8 cellular contexts compared by ENCODE assay signal in genomic region chr17:30021708-30022317, GRCh38.
DNase-seq lines count a peak whose midpoint lies in the region; ATAC-seq, FAIRE-seq and TF ChIP-seq lines count a peak whose summit lies in the region.

No MANE protein-coding gene starts in this region.

- peak overlapping the region; percentile 61; the same call in 1 of the 2 replicates for H2AFZ ChIP-seq in SK-N-SH (ENCODE audit: low read depth)

- no peaks in the 10 kb centered on the region for H3K79me2 ChIP-seq in SK-N-SH (ENCODE audit: insufficient read depth)

- H3K27me3 ChIP-seq in MG63 (peaks cover 20% of the 10 kb centered on the region; the same call in 1 of the 2 replicates), SK-N-SH (ENCODE audit: insufficient read depth) (no peaks in the 10 kb centered on the region)

- ATAC-seq in HG03565 (IDR thresholded peaks at IDR 0.05; ENCODE audit: unreplicated experiment), result no peak

- peak; percentile 88 for FAIRE-seq in colon (lab: Jason Lieb, UNC)

- peak; percentile 76 for TF ChIP-seq RAD21 in SK-N-SH (IDR thresholded peaks at IDR 0.05; ENCODE audit: low read length)

- H3K27ac ChIP-seq in SK-N-SH (ENCODE audit: low read depth in 2 of 2, low read length in 1 of 2), result no peak overlapping the region; a peak in 1 of 4 replicates

- no peak overlapping the region for H3K9ac ChIP-seq in SK-N-SH

- POLR2A ChIA-PET in SK-N-SH (lab: Yijun Ruan, JAX), result no interaction called here

- DNase-seq in activated naive CD4-positive, alpha-beta T cell treated with Interleukin-2 at 50 U/mL for 16 hours, result peak; percentile 10
- no peak for DNase-seq in activated naive CD4-positive, alpha-beta T cell (lab: John Stamatoyannopoulos, UW)
- DNase-seq in MG63 (peak; percentile 1), SK-N-SH (peak; percentile 60), medulla oblongata (ENCODE audit: extremely low spot score) (peak; percentile 63), GM19240 (ENCODE audit: insufficient read length, low spot score) (no peak)

- H3K9me3 ChIP-seq in MG63 (peaks cover 3% of the 10 kb centered on the region; the same call in 1 of the 2 replicates), SK-N-SH (no peaks in the 10 kb centered on the region)

- H3F3A ChIP-seq in SK-N-SH (replicated peaks; ENCODE audit: insufficient read depth), result no peaks in the 10 kb centered on the region

- CTCF ChIA-PET in SK-N-SH (lab: Yijun Ruan, JAX), result interaction anchor here (0.6 to 3.0 kb wide), 30 partner anchors 9 to 442 kb away, joined by 3 to 19 read pairs (median 4); partner anchors contain the start of gene EFCAB5

- no peak for TF ChIP-seq EP300 in SK-N-SH (IDR thresholded peaks at IDR 0.05; ENCODE audit: borderline replicate concordance in 1 of 2, low read depth in 1 of 2, low read length in 1 of 2)

- H3K4me3 ChIP-seq in MG63 (no peak overlapping the region), SK-N-SH (ENCODE audit: low read depth in 2 of 2, low read length in 1 of 2) (no peak overlapping the region)

- TF ChIP-seq CTCF in SK-N-SH (IDR thresholded peaks at IDR 0.05), result peak; percentile 88

- H3K36me3 ChIP-seq in MG63 (no peaks in the 10 kb centered on the region), SK-N-SH (replicated peaks in 1 of 2; ENCODE audit: control insufficient read depth in 1 of 2, insufficient read depth in 2 of 2, low read length in 1 of 2) (no peaks in the 10 kb centered on the region)

- H3K4me2 ChIP-seq in SK-N-SH, result no peak overlapping the region

- H3K9me2 ChIP-seq in SK-N-SH, result no peaks in the 10 kb centered on the region

- 26% methylated on average over 4 of the region's 4 CpGs for WGBS in SK-N-SH (ENCODE audit: low lambda C conversion rate)

- no peaks in the 10 kb centered on the region; a peak in 1 of 4 replicates for H3K4me1 ChIP-seq in SK-N-SH (ENCODE audit: control insufficient read depth in 1 of 2, insufficient read depth in 2 of 2, low read depth in 1 of 2, low read length in 1 of 2)

- H4K20me1 ChIP-seq in SK-N-SH (ENCODE audit: insufficient read depth), result no peaks in the 10 kb centered on the region

TF ChIP-seq in SK-N-SH, 30 proteins besides CTCF, POLR2A, EP300 and RAD21:
- TF ChIP-seq CHD2 (IDR thresholded peaks at IDR 0.05; ENCODE audit: low read length, partially characterized antibody) (peak; percentile 41), NRF1 (IDR thresholded peaks at IDR 0.05; ENCODE audit: low read depth, low read length) (no peak), IRF3 (IDR thresholded peaks at IDR 0.05; ENCODE audit: low read depth, low read length) (no peak), PBX3 (IDR thresholded peaks at IDR 0.05) (no peak), SMC3 (IDR thresholded peaks at IDR 0.05; ENCODE audit: low read depth, low read length) (peak; percentile 67; the same call in 1 of the 2 replicates), TEAD4 (IDR thresholded peaks at IDR 0.05; ENCODE audit: borderline replicate concordance, insufficient read depth) (no peak), ELF1 (IDR thresholded peaks at IDR 0.05) (no peak), GABPA (IDR thresholded peaks at IDR 0.05; ENCODE audit: low read depth) (no peak), GATA2 (CRISPR knock-in tag; IDR thresholded peaks at IDR 0.05) (peak; percentile 48; the same call in 1 of the 2 replicates), YY1 (IDR thresholded peaks at IDR 0.05; ENCODE audit: low read depth) (no peak), MAX (IDR thresholded peaks at IDR 0.05; ENCODE audit: low read depth) (no peak), REST (IDR thresholded peaks at IDR 0.05; ENCODE audit: low read depth, low read length) (no peak)

Comparison
In these comparisons a context has a peak if more than half of its experiments do, and no peak if none do; other contexts are left out.
1. DNase-seq: peak in activated naive CD4-positive, alpha-beta T cell treated with Interleukin-2 at 50 U/mL for 16 hours (single experiment), MG63 (single experiment), SK-N-SH (single experiment) and medulla oblongata (single experiment); none in activated naive CD4-positive, alpha-beta T cell (0 of 4) and GM19240 (single experiment).